Comparison of ENCODE assay signal across 8 cellular contexts in the genomic region with DNA sequence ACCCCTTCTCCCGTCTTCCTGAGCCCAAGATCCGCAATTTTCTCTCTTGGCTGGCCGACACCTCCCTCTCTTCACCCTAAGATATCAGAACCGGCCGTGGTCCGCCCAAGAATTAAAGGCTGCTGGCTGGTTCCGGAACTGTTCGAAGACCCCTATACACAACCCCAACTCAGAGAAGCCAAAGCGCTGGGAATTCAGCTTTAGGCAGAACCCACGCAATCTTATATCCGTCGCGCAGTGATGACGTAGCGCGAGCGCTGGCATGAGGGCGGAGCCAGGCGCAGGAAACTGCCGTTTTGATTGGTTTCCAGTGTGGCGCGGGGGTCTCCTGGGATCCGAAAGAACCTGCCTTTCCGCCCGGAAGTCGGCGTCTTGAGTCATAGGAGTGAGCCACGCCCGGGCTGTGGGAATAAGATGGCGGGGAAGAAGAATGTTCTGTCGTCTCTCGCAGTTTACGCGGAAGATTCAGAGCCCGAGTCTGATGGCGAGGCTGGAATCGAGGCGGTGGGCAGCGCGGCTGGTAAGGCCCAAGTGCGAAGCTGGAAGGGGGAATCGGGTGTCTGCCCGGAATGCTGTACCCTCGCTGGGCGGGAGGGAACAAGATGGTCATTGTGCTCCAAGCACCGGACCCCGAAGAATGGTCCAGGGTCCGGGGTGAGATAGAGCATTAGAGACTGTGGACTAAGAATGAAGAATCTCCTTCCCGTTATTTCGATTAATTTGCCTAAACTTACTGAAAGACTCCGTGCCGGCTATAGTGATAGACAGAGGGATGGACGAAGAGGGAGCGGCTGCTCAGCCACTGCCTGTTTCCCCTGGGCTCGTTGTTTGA. TPM values are rescaled to one million over a fixed set of nuclear protein-coding genes. Genes with fewer than 3 reads are reported as not detected.
DNase-seq lines count a peak whose midpoint lies in the region; ATAC-seq and TF ChIP-seq lines count a peak whose summit lies in the region.

A gene (minus strand): TSS at position 196 of the 832 bp plus-strand sequence. CDS start 597 bp downstream, outside the sequence.
A gene (plus strand): TSS at position 380 of the 832 bp plus-strand sequence. CDS start 35 bp downstream, at position 415.

- H3K9me2 ChIP-seq in PC-3 (replicated peaks; ENCODE audit: low read length), result no peaks in the 10 kb centered on the region

- POLR2A ChIA-PET in PC-3 (lab: Charles Lee; ENCODE audit: unreplicated experiment), result interaction anchor here (0.6 to 0.9 kb wide), 3 partner anchors 14 to 35 kb away, joined by 3 to 5 read pairs (median 3); no protein-coding TSS in a partner anchor

- intact Hi-C loops in PC-3 (cut with micrococcal nuclease), result no loop called here

- H4K20me1 ChIP-seq in PC-3 (ENCODE audit: low read length), result peaks cover 14% of the 10 kb centered on the region; the same call in 1 of the 2 replicates

- H3K79me2 ChIP-seq in PC-3 (ENCODE audit: low read length), result peaks cover 66% of the 10 kb centered on the region

- DNase-seq in DMS 273 treated with DMSO at 0.1 percent for 48 hours (lab: John Stamatoyannopoulos, UW) (peak; percentile 89), PC-3 (peak; percentile 100), activated T-cell treated with anti-CD3 and anti-CD28 coated beads for 4 hours (peak; percentile 96), epithelial cell of esophagus (ENCODE audit: low read depth) (peak; percentile 99), middle frontal gyrus (ENCODE audit: extremely low spot score, low spot score) (peak; percentile 97)
- peak; percentile 98 for DNase-seq in Jurkat, Clone E6-1 (ENCODE audit: low read depth, low spot score)
- DNase-seq in stimulated activated CD8-positive, alpha-beta memory T cell treated with anti-CD3 and anti-CD28 coated beads, Interleukin-2, amount 100 ng/mL, for 48 hours (ENCODE audit: low read depth in 2 of 2), result peak; percentile 93 to 97

- no peaks in the 10 kb centered on the region for H3F3A ChIP-seq in PC-3 (ENCODE audit: low read length, unreplicated experiment)

- H3K4me3 ChIP-seq in Jurkat, Clone E6-1 (ENCODE audit: low read length), result peak within 1 kb of the TSS; percentile 71
- H3K4me3 ChIP-seq in PC-3 (ENCODE audit: low read length) (peak within 1 kb of the TSS; percentile 88), epithelial cell of esophagus (ENCODE audit: low read length) (peak within 1 kb of the TSS; percentile 100)

- peak; percentile 66 for ATAC-seq in GM21576 (IDR thresholded peaks at IDR 0.05; ENCODE audit: unreplicated experiment)
- ATAC-seq in PC-3, result peak; percentile 100

- H2AFZ ChIP-seq in PC-3 (ENCODE audit: low read length), result peak within 1 kb of the TSS; percentile 87

- H3K27me3 ChIP-seq in PC-3 (ENCODE audit: low read length), result no peaks in the 10 kb centered on the region

- BruUV-seq in PC-3 (replicated peaks; lab: Mats Ljungman, UMichigan), result TSS peak; percentile 84

- H3K36me3 ChIP-seq in PC-3 (ENCODE audit: low read depth, low read length), result peaks cover 33% of the 10 kb centered on the region

- peak within 1 kb of the TSS; percentile 63 for H3K27ac ChIP-seq in PC-3 (ENCODE audit: low read length)

- peaks cover 19% of the 10 kb centered on the region for H3K4me1 ChIP-seq in PC-3 (ENCODE audit: insufficient read depth, low read length)

- peak within 1 kb of the TSS; percentile 96 for H3K4me2 ChIP-seq in PC-3 (ENCODE audit: low read length)

- H3K9ac ChIP-seq in PC-3 (ENCODE audit: low read length), result peak within 1 kb of the TSS; percentile 89

- H3K9me3 ChIP-seq in PC-3 (ENCODE audit: low read length), result no peaks in the 10 kb centered on the region

- TF ChIP-seq CTCF in PC-3 (conservative IDR thresholded peaks at IDR 0.05; ENCODE audit: low read depth, low read length) (no peak), epithelial cell of esophagus (IDR thresholded peaks at IDR 0.05; ENCODE audit: insufficient read depth, low read depth, low read length, missing control alignments) (no peak)

- CTCF ChIA-PET in PC-3 (lab: Charles Lee), result interaction anchor here (1.3 to 1.4 kb wide), 2 partner anchors 33 to 35 kb away, joined by 4 read pairs; no protein-coding TSS in a partner anchor

RNA-seq across cellular contexts. Expression of the first gene that starts in this region (rescaled TPM):
- polyA plus RNA-seq in Jurkat, Clone E6-1 (2012; ENCODE audit: insufficient read depth, insufficient read length), result 36.7 TPM
- 54.2 and 97.7 TPM in 2 replicates for total RNA-seq in PC-3 (2014; rRNA removed)

RNA-seq across cellular contexts. Expression of the second gene that starts in this region (rescaled TPM):
- 122 TPM for polyA plus RNA-seq in Jurkat, Clone E6-1 (2012; ENCODE audit: insufficient read depth, insufficient read length)
- total RNA-seq in PC-3 (2014; rRNA removed), result 97.8 and 115 TPM in 2 replicates

Comparison
In these comparisons a context has a peak if more than half of its experiments do, and no peak if none do; other contexts are left out.
1. Peak in every context shown above with its lines: DNase-seq, ATAC-seq, H3K4me3 ChIP-seq and H3K27ac ChIP-seq.